In genomic region chr5:133285583-133286021, GRCh38 we compare ENCODE assay signal across 12 cellular contexts.
DNase-seq lines count a peak whose midpoint lies in the region; ATAC-seq, FAIRE-seq and TF ChIP-seq lines count a peak whose summit lies in the region.
"Had no signal": no experiment of that assay in that cellular context is flagged by ENCODE, and none has a peak within 500 bp of the region (broad histone marks: within the 10 kb centered on the region; RNA-seq: fewer than 3 reads in every experiment).

No MANE protein-coding gene starts in this region.

- H3K9me3 Mint-ChIP-seq in astrocyte (ENCODE audit: unreplicated experiment): peaks cover 2% of the 10 kb centered on the region

- H3K9ac ChIP-seq in astrocyte (ENCODE audit: low read length): no peak overlapping the region

- H3K4me3 Mint-ChIP-seq in astrocyte (ENCODE audit: unreplicated experiment): no peak overlapping the region
- H3K4me3 Mint-ChIP-seq: T-helper 17 cell had no signal

- peaks cover 5% of the 10 kb centered on the region for H3K4me1 Mint-ChIP-seq in astrocyte (ENCODE audit: low read depth, unreplicated experiment)

- H3K79me2 ChIP-seq in astrocyte (ENCODE audit: insufficient read depth, low read length): no peaks in the 10 kb centered on the region

- intact Hi-C loops in posterior cingulate gyrus (cut with DNase I): no loop called here

- H3K9me3 ChIP-seq in AG04450 (ENCODE audit: control insufficient read depth, insufficient read depth, low read length): no peaks in the 10 kb centered on the region
- H3K9me3 ChIP-seq in astrocyte (ENCODE audit: insufficient read depth, low read depth, low read length): no peaks in the 10 kb centered on the region

- H3K27ac ChIP-seq in AG04450 (ENCODE audit: low read depth, low read length) (no peak overlapping the region), astrocyte (ENCODE audit: low read depth, low read length) (no peak overlapping the region)

- CTCF ChIA-PET in AG04450 (lab: Charles Lee): interaction anchor here (8.4 kb wide), 1 partner anchor 172 kb away, joined by 154 read pairs; no protein-coding TSS in a partner anchor

- peaks cover 3% of the 10 kb centered on the region for H3K4me1 ChIP-seq in astrocyte (ENCODE audit: insufficient read depth, low read length)

- no peaks in the 10 kb centered on the region for H4K20me1 ChIP-seq in astrocyte (ENCODE audit: insufficient read depth, low read length)

- no peak for ATAC-seq in GM21390 (IDR thresholded peaks at IDR 0.05; ENCODE audit: unreplicated experiment)
- no peak for ATAC-seq in HG02840 (IDR thresholded peaks at IDR 0.05; ENCODE audit: low FRiP score, unreplicated experiment)
- ATAC-seq: T-helper 17 cell had no signal

- no peak for FAIRE-seq in astrocyte (lab: Jason Lieb, UNC)
- FAIRE-seq: D721Med had no signal

- H2AFZ ChIP-seq in astrocyte (ENCODE audit: low read depth, low read length): no peak overlapping the region

- POLR2A ChIA-PET in AG04450 (lab: Yijun Ruan, JAX): no interaction called here

- peak overlapping the region; percentile 59 for H3K27ac Mint-ChIP-seq in astrocyte (ENCODE audit: unreplicated experiment)
- H3K27ac Mint-ChIP-seq: T-helper 17 cell had no signal

- DNase-seq in AG04450 (ENCODE audit: low read depth, low spot score): peak; percentile 24
- peak; percentile 79 for DNase-seq in HS-5 (ENCODE audit: low read depth)
- DNase-seq in astrocyte (ENCODE audit: low read depth): peak; percentile 55
- DNase-seq in kidney glomerular epithelial cell (lab: John Stamatoyannopoulos, UW): peak; percentile 7
- no peak for DNase-seq in GM20000 (ENCODE audit: low spot score)
- DNase-seq in posterior cingulate gyrus: no peak
- DNase-seq: erythroblast, NCI-H1930, T-helper 17 cell had no signal

- H3K36me3 Mint-ChIP-seq in astrocyte (ENCODE audit: low read depth, unreplicated experiment): no peaks in the 10 kb centered on the region

- H3K27me3 ChIP-seq in AG04450 (ENCODE audit: control insufficient read depth, insufficient read depth, low read length) (peaks cover 12% of the 10 kb centered on the region), astrocyte (ENCODE audit: insufficient read depth, low read length) (no peaks in the 10 kb centered on the region)

- TF ChIP-seq CTCF in AG04450 (IDR thresholded peaks at IDR 0.05; ENCODE audit: low read depth, low read length) (no peak), astrocyte (IDR thresholded peaks at IDR 0.05; ENCODE audit: insufficient read depth, low read depth, low read length) (no peak), GM20000 (IDR thresholded peaks at IDR 0.05; ENCODE audit: extremely low read depth, missing control alignments) (no peak)

- H3K4me2 ChIP-seq in astrocyte (ENCODE audit: low read length): no peak overlapping the region

- H3K27me3 Mint-ChIP-seq in astrocyte (ENCODE audit: low read depth, unreplicated experiment): peaks cover 19% of the 10 kb centered on the region
- H3K27me3 Mint-ChIP-seq: T-helper 17 cell had no signal

- H3K4me3 ChIP-seq in AG04450 (ENCODE audit: low read depth, low read length) (no peak overlapping the region), astrocyte (ENCODE audit: insufficient read depth, low read depth, low read length) (no peak overlapping the region)

- no peaks in the 10 kb centered on the region for H3K36me3 ChIP-seq in astrocyte (ENCODE audit: insufficient read depth, low read length)

Comparison
In these comparisons a context has a peak if more than half of its experiments do, and no peak if none do; other contexts are left out.
1. DNase-seq: peak in AG04450 (single experiment), HS-5 (single experiment), astrocyte (single experiment) and kidney glomerular epithelial cell (single experiment); none in GM20000 (single experiment) and posterior cingulate gyrus (0 of 10).